ENCODE assay signal across 1 cellular context in the genomic region with DNA sequence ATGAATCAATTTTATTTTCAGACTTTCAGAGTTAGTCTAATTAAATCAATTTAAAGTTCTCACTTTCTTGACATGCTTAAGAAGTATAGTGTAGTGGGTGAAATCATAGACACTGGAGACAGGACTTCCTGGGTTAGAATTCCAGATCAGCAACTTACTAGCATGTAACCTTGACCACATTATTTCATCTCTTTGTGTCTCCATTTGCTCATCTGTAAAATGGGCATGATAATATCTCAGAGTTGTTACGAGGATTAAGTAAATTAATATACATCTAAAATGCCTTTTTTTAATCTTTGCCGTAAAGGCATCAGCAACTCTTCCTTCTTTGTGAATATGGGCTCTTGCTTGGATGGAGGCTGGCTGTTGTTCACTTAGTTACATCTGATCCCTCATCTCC.
TF ChIP-seq lines count a peak whose summit lies in the region.

No MANE protein-coding gene starts in this region.

TF ChIP-seq in IMR-90, 13 proteins besides CTCF, POLR2A, EP300 and RAD21:
- no peak for TF ChIP-seq MAFK (IDR thresholded peaks at IDR 0.05; ENCODE audit: low read depth, low read length)
- TF ChIP-seq, protein P1, sequence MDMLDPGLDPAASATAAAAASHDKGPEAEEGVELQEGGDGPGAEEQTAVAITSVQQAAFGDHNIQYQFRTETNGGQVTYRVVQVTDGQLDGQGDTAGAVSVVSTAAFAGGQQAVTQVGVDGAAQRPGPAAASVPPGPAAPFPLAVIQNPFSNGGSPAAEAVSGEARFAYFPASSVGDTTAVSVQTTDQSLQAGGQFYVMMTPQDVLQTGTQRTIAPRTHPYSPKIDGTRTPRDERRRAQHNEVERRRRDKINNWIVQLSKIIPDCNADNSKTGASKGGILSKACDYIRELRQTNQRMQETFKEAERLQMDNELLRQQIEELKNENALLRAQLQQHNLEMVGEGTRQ (IDR thresholded peaks at IDR 0.05; ENCODE audit: low read depth, low read length) = no peak
- TF ChIP-seq SMC3 (IDR thresholded peaks at IDR 0.05; ENCODE audit: low read depth, low read length) = no peak
- TF ChIP-seq, protein P2, sequence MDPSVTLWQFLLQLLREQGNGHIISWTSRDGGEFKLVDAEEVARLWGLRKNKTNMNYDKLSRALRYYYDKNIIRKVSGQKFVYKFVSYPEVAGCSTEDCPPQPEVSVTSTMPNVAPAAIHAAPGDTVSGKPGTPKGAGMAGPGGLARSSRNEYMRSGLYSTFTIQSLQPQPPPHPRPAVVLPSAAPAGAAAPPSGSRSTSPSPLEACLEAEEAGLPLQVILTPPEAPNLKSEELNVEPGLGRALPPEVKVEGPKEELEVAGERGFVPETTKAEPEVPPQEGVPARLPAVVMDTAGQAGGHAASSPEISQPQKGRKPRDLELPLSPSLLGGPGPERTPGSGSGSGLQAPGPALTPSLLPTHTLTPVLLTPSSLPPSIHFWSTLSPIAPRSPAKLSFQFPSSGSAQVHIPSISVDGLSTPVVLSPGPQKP (IDR thresholded peaks at IDR 0.05; ENCODE audit: borderline replicate concordance, low read depth, low read length) = no peak
- no peak for TF ChIP-seq CEBPB (IDR thresholded peaks at IDR 0.05; ENCODE audit: low read depth, low read length)
- TF ChIP-seq MXI1 (IDR thresholded peaks at IDR 0.05; ENCODE audit: borderline replicate concordance, low read depth, low read length) = no peak
- TF ChIP-seq BHLHE40 (IDR thresholded peaks at IDR 0.05; ENCODE audit: low read depth, low read length) = no peak
- TF ChIP-seq CHD1 (IDR thresholded peaks at IDR 0.05; ENCODE audit: low read depth, low read length) = no peak
- no peak for TF ChIP-seq NFE2L2 (IDR thresholded peaks at IDR 0.05; ENCODE audit: low read depth, low read length)
- TF ChIP-seq FOS (IDR thresholded peaks at IDR 0.05; ENCODE audit: low read depth, low read length) = no peak
- no peak for TF ChIP-seq RFX5 (IDR thresholded peaks at IDR 0.05; ENCODE audit: low read depth, low read length)
- TF ChIP-seq RCOR1 (IDR thresholded peaks at IDR 0.05; ENCODE audit: insufficient replicate concordance, low read length) = no peak
- TF ChIP-seq MAZ (IDR thresholded peaks at IDR 0.05; ENCODE audit: borderline replicate concordance, low read depth, low read length) = no peak
